ENCODE assay signal across 1 cellular context in genomic region chr17:7019839-7020519, GRCh38.
TF ChIP-seq lines count a peak whose summit lies in the region.

No MANE protein-coding gene starts in this region.

TF ChIP-seq in GM23338, 12 proteins besides CTCF, POLR2A, EP300 and RAD21 (continued from another document):
- no peak for TF ChIP-seq ZNF462 (CRISPR knock-in tag; IDR thresholded peaks at IDR 0.05)
- no peak for TF ChIP-seq POLR2AphosphoS5 (IDR thresholded peaks at IDR 0.05; ENCODE audit: low read depth)
- no peak for TF ChIP-seq CREB1 (CRISPR knock-in tag; IDR thresholded peaks at IDR 0.05; ENCODE audit: low read depth)
